Comparison of ENCODE assay signal across 8 cellular contexts in the genomic region with DNA sequence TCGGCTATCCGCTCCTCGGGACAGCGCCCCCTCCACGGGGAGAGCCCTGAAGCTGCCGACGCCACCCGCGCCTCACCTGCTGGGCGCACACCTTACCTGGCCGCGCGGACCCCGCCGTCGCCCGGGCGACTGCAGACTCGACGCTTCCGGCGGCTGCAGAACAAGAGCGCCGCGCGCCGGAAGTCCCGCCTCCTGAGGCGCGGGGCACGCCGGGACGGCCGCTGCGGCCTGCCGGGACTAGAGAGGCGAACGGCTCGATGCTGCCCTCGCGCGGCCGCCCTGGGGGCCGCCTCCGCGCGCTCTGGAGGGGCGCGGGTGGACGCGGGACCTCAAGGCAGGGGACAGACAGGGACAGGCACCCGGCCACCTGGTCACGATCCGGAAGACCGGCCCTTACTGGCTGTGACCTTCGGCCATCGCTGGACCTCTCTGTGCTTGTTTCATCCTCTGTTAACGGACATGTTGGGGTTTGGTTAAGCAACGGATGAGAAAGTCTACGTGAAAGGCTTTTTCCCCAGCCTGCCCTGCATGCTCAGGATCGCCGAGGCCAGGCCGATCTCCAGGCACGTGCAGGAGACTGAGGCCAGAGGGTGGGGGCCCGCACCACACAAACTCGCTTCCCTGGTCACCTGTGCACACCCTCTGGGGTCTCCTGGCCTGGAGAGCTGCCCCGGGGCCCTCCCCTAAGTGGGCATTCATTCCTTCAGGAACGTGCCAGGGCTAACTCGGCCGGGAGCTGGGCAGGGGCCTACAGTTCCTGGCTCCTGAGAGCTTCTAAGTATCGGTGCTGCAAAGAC. TPM values are rescaled to one million over a fixed set of nuclear protein-coding genes. Genes with fewer than 3 reads are reported as not detected.
DNase-seq lines count a peak whose midpoint lies in the region; ATAC-seq and TF ChIP-seq lines count a peak whose summit lies in the region.

A gene with protein sequence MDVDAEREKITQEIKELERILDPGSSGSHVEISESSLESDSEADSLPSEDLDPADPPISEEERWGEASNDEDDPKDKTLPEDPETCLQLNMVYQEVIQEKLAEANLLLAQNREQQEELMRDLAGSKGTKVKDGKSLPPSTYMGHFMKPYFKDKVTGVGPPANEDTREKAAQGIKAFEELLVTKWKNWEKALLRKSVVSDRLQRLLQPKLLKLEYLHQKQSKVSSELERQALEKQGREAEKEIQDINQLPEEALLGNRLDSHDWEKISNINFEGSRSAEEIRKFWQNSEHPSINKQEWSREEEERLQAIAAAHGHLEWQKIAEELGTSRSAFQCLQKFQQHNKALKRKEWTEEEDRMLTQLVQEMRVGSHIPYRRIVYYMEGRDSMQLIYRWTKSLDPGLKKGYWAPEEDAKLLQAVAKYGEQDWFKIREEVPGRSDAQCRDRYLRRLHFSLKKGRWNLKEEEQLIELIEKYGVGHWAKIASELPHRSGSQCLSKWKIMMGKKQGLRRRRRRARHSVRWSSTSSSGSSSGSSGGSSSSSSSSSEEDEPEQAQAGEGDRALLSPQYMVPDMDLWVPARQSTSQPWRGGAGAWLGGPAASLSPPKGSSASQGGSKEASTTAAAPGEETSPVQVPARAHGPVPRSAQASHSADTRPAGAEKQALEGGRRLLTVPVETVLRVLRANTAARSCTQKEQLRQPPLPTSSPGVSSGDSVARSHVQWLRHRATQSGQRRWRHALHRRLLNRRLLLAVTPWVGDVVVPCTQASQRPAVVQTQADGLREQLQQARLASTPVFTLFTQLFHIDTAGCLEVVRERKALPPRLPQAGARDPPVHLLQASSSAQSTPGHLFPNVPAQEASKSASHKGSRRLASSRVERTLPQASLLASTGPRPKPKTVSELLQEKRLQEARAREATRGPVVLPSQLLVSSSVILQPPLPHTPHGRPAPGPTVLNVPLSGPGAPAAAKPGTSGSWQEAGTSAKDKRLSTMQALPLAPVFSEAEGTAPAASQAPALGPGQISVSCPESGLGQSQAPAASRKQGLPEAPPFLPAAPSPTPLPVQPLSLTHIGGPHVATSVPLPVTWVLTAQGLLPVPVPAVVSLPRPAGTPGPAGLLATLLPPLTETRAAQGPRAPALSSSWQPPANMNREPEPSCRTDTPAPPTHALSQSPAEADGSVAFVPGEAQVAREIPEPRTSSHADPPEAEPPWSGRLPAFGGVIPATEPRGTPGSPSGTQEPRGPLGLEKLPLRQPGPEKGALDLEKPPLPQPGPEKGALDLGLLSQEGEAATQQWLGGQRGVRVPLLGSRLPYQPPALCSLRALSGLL (N-terminal part only) (minus strand): TSS at position 133 of the 797 bp plus-strand sequence. CDS start 1,742 bp downstream, outside the sequence.

- H3K36me3 ChIP-seq in HEK293 (ENCODE audit: control insufficient read depth in 2 of 2, insufficient read depth in 1 of 2, low read length in 2 of 2) (peaks cover 7 to 72% of the 10 kb centered on the region in 2 experiments), SU-DHL-6 (ENCODE audit: low read length) (0 out of 2 replicates have a peak, but pooled peaks cover 3% of the 10 kb centered on the region), heart left ventricle (peaks cover 0 to 62% (median 48%) of the 10 kb centered on the region in 9 donors), trophoblast cell (ENCODE audit: control insufficient read depth in 1 of 2, insufficient read depth in 2 of 2, low read length in 2 of 2) (peaks cover 49 to 53% of the 10 kb centered on the region in 2 experiments), transverse colon (peaks cover 0 to 11% (median 3%) of the 10 kb centered on the region in 4 donors)

- CTCF ChIA-PET in HEK293 (lab: Yijun Ruan, JAX): interaction anchor here (0.5 to 2.6 kb wide), 31 partner anchors 9 to 877 kb away, joined by 3 to 28 read pairs (median 3); a partner anchor contains a TSS

- peak within 1 kb of the TSS; percentile 20 for H3K23ac ChIP-seq in trophoblast cell (ENCODE audit: low read length)

- peak within 1 kb of the TSS; percentile 60 for H2AK5ac ChIP-seq in trophoblast cell (ENCODE audit: low read length)

- H3K4me3 ChIP-seq in HEK293 (ENCODE audit: low read depth, low read length) (peak within 1 kb of the TSS; percentile 91), SU-DHL-6 (ENCODE audit: insufficient read depth, low read length, poor library complexity, severe bottlenecking) (peak within 1 kb of the TSS; percentile 94), heart left ventricle (peak within 1 kb of the TSS; percentile 80 to 100 (median 94)), trophoblast cell (ENCODE audit: low read depth, low read length) (peak within 1 kb of the TSS; percentile 86), transverse colon (peak within 1 kb of the TSS; percentile 70 to 98 (median 94))

- H2BK12ac ChIP-seq in trophoblast cell (ENCODE audit: low read length): peak within 1 kb of the TSS; percentile 53

- DNase-seq in GF-D8 (lab: John Stamatoyannopoulos, UW) (peak; percentile 50), NCI-H1048 (lab: John Stamatoyannopoulos, UW) (peak; percentile 81), heart left ventricle (peak; percentile 87 to 95 (median 88)), trophoblast cell (peak; percentile 90 to 96), transverse colon (peak; percentile 89)
- peak; percentile 95 for DNase-seq in activated naive CD8-positive, alpha-beta T cell treated with anti-CD3 and anti-CD28 coated beads, Interleukin-2, amount 10 ng/mL, durations not matched to agents 7 days and 5 days

- no peak for TF ChIP-seq EP300 in transverse colon (IDR thresholded peaks at IDR 0.05; ENCODE audit: low read depth)

- peaks cover 5% of the 10 kb centered on the region for H3K79me1 ChIP-seq in trophoblast cell (ENCODE audit: low read length)

- intact Hi-C loops in heart left ventricle (cut with DNase I): loop anchor here in 7 of 10 donors (1.0 to 10.0 kb wide), 7 partner anchors 35 to 88 kb away; a partner anchor contains a TSS
- intact Hi-C loops in transverse colon (cut with DNase I; ENCODE audit: low total_unique reads): loop anchor here (10.0 kb wide), 1 partner anchor 65 kb away; no protein-coding TSS in a partner anchor

- H3K4ac ChIP-seq in trophoblast cell (ENCODE audit: low read depth, low read length): peak within 1 kb of the TSS; percentile 80

- ATAC-seq in activated naive CD8-positive, alpha-beta T cell treated with anti-CD3 and anti-CD28 coated beads, Interleukin-2, amount 10 ng/mL, durations not matched to agents 7 days and 5 days (ENCODE audit: low read depth): peak; percentile 59
- ATAC-seq in heart left ventricle: peak; percentile 75 to 94 (median 92)

- H2BK5ac ChIP-seq in trophoblast cell (ENCODE audit: low read depth, low read length, poor library complexity): no peak within 1 kb of the TSS

- TF ChIP-seq POLR2A in heart left ventricle (IDR thresholded peaks at IDR 0.05) (peak in 1 of 2 donors; percentile 70), transverse colon (IDR thresholded peaks at IDR 0.05) (peak; percentile 35)

- H3K18ac ChIP-seq in trophoblast cell (ENCODE audit: low read length): peak within 1 kb of the TSS; percentile 51

- peak within 1 kb of the TSS; percentile 49 for H4K91ac ChIP-seq in trophoblast cell (ENCODE audit: low read depth, low read length)

- in situ Hi-C loops in transverse colon (cut with MboI; ENCODE audit: low pct_ligation_motif_present in 1 of 4, low pct_unique_long_range_greater_than_20kb in 1 of 4, low sequenced_read_pairs in 3 of 4): no loop called here

- H4K8ac ChIP-seq in trophoblast cell (ENCODE audit: low read depth, low read length): peak within 1 kb of the TSS; percentile 95

- POLR2A ChIA-PET in HEK293 (lab: Yijun Ruan, JAX): interaction anchor here (1.2 to 2.6 kb wide), 4 partner anchors 9 to 37 kb away, joined by 5 to 15 read pairs (median 8); no protein-coding TSS in a partner anchor
- POLR2A ChIA-PET in activated naive CD8-positive, alpha-beta T cell treated with anti-CD3 and anti-CD28 coated beads, Interleukin-2, amount 10 ng/mL, durations not matched to agents 7 days and 5 days (lab: Charles Lee): interaction anchor here (0.8 to 1.1 kb wide), 4 partner anchors 9 to 37 kb away, joined by 3 to 5 read pairs (median 3); a partner anchor contains a TSS

- peaks cover 11% of the 10 kb centered on the region; the same call in 1 of the 2 replicates for H3F3A ChIP-seq in SU-DHL-6 (ENCODE audit: insufficient read depth)

- H3K9me3 ChIP-seq in HEK293 (ENCODE audit: control insufficient read depth, insufficient read depth, low read depth, low read length) (no peaks in the 10 kb centered on the region), SU-DHL-6 (ENCODE audit: insufficient read depth, low read length) (no peaks in the 10 kb centered on the region), heart left ventricle (no peaks in the 10 kb centered on the region), trophoblast cell (ENCODE audit: insufficient read depth, low read depth, low read length) (no peaks in the 10 kb centered on the region), transverse colon (no peaks in the 10 kb centered on the region)

- H3K4me1 Mint-ChIP-seq in activated naive CD8-positive, alpha-beta T cell treated with anti-CD3 and anti-CD28 coated beads, Interleukin-2, amount 10 ng/mL, durations not matched to agents 7 days and 5 days: peaks cover 45% of the 10 kb centered on the region

- H3K9me3 Mint-ChIP-seq in activated naive CD8-positive, alpha-beta T cell treated with anti-CD3 and anti-CD28 coated beads, Interleukin-2, amount 10 ng/mL, durations not matched to agents 7 days and 5 days: no peaks in the 10 kb centered on the region

- H3K27me3 ChIP-seq in SU-DHL-6 (ENCODE audit: low read length) (no peaks in the 10 kb centered on the region), heart left ventricle (no peaks in the 10 kb centered on the region), trophoblast cell (ENCODE audit: insufficient read depth, low read length) (no peaks in the 10 kb centered on the region), transverse colon (no peaks in the 10 kb centered on the region)

- WGBS in heart left ventricle, 4 donors: 6 to 14% (median 9%) methylated on average over 23 to 71 of the region's 71 CpGs
- WGBS in trophoblast cell (ENCODE audit: extremely low coverage, insufficient coverage, insufficient read length): no CpG with 5 or more reads among the region's 71 CpGs
- 14% methylated on average over 23 of the region's 71 CpGs; no CpG with 5 or more reads in 1 of the 2 donors for WGBS in transverse colon (ENCODE audit: low coverage in 1 of 2), 2 donors

- no peaks in the 10 kb centered on the region for H3K27me3 Mint-ChIP-seq in activated naive CD8-positive, alpha-beta T cell treated with anti-CD3 and anti-CD28 coated beads, Interleukin-2, amount 10 ng/mL, durations not matched to agents 7 days and 5 days

- H3K4me1 ChIP-seq in HEK293 (ENCODE audit: control insufficient read depth, insufficient read depth, low read length) (no peaks in the 10 kb centered on the region), heart left ventricle (peaks cover 0 to 37% (median 17%) of the 10 kb centered on the region in 12 donors), trophoblast cell (ENCODE audit: control insufficient read depth in 1 of 2, insufficient read depth in 2 of 2, low read length in 2 of 2) (peaks cover 16 to 30% of the 10 kb centered on the region in 2 experiments), transverse colon (peaks cover 10 to 39% (median 31%) of the 10 kb centered on the region in 4 donors)

- H3K14ac ChIP-seq in trophoblast cell (ENCODE audit: low read length): peak within 1 kb of the TSS; percentile 70

- no peaks in the 10 kb centered on the region; the same call in 1 of the 2 replicates for H4K20me1 ChIP-seq in SU-DHL-6 (ENCODE audit: low read depth, low read length)

- H3K27ac ChIP-seq in HEK293 (ENCODE audit: extremely low read depth, low read depth, low read length) (peak within 1 kb of the TSS; percentile 53; the same call in 1 of the 2 replicates), SU-DHL-6 (ENCODE audit: low read depth, low read length) (peak within 1 kb of the TSS; percentile 38), heart left ventricle (peak within 1 kb of the TSS in 9 of 12 donors; percentile 2 to 75 (median 63)), trophoblast cell (ENCODE audit: low read depth, low read length) (peak within 1 kb of the TSS; percentile 74), transverse colon (peak within 1 kb of the TSS; percentile 66 to 81 (median 76))

- H3K79me2 ChIP-seq in SU-DHL-6 (ENCODE audit: insufficient read depth, low read length): peaks cover 22% of the 10 kb centered on the region
- H3K79me2 ChIP-seq in trophoblast cell (ENCODE audit: control insufficient read depth, insufficient read depth, low read length, poor library complexity): peaks cover 9% of the 10 kb centered on the region

- H3K27ac Mint-ChIP-seq in activated naive CD8-positive, alpha-beta T cell treated with anti-CD3 and anti-CD28 coated beads, Interleukin-2, amount 10 ng/mL, durations not matched to agents 7 days and 5 days: peak within 1 kb of the TSS; percentile 68

- TF ChIP-seq CTCF in HEK293 (tag by site-specific recombination; IDR thresholded peaks at IDR 0.05) (peak; percentile 76), SU-DHL-6 (IDR thresholded peaks at IDR 0.05; ENCODE audit: insufficient read depth, low read length, poor library complexity, severe bottlenecking) (peak; percentile 77), heart left ventricle (IDR thresholded peaks at IDR 0.05) (peak; percentile 78 to 99 (median 98)), transverse colon (IDR thresholded peaks at IDR 0.05) (peak; percentile 74 to 98 (median 90))

- H3K4me3 Mint-ChIP-seq in activated naive CD8-positive, alpha-beta T cell treated with anti-CD3 and anti-CD28 coated beads, Interleukin-2, amount 10 ng/mL, durations not matched to agents 7 days and 5 days: peak within 1 kb of the TSS; percentile 84

- H2AFZ ChIP-seq in SU-DHL-6 (ENCODE audit: low read depth, low read length, severe bottlenecking) (peak within 1 kb of the TSS; percentile 32), trophoblast cell (ENCODE audit: insufficient read depth, low read length, poor library complexity) (peak within 1 kb of the TSS; percentile 68)

- peak within 1 kb of the TSS; percentile 79 for H3K4me2 ChIP-seq in SU-DHL-6 (ENCODE audit: low read depth, low read length, poor library complexity, severe bottlenecking)
- H3K4me2 ChIP-seq in trophoblast cell (ENCODE audit: low read length): peak within 1 kb of the TSS; percentile 99

- H3K9ac ChIP-seq in SU-DHL-6 (ENCODE audit: low read length) (peak within 1 kb of the TSS; percentile 90), trophoblast cell (ENCODE audit: low read length) (peak within 1 kb of the TSS; percentile 89)

- peak within 1 kb of the TSS; percentile 89 for H4K12ac ChIP-seq in trophoblast cell (ENCODE audit: low read depth, low read length)

- H2BK120ac ChIP-seq in trophoblast cell (ENCODE audit: insufficient read depth, low read length, poor library complexity): peak within 1 kb of the TSS; percentile 37

- H3K9me2 ChIP-seq in SU-DHL-6 (replicated peaks; ENCODE audit: insufficient read depth, low read length): no peaks in the 10 kb centered on the region

- H3K36me3 Mint-ChIP-seq in activated naive CD8-positive, alpha-beta T cell treated with anti-CD3 and anti-CD28 coated beads, Interleukin-2, amount 10 ng/mL, durations not matched to agents 7 days and 5 days: peaks cover 20% of the 10 kb centered on the region

RNA-seq across cellular contexts. Expression of the gene that starts here (rescaled TPM):
- 1 to 10 TPM; 9.6 to 9.9 TPM for total RNA-seq in activated naive CD8-positive, alpha-beta T cell treated with anti-CD3 and anti-CD28 coated beads, Interleukin-2, amount 10 ng/mL, durations not matched to agents 7 days and 5 days
- total RNA-seq in heart left ventricle: 1 to 10 TPM; 3.1 to 7.8 (median 4.5) TPM
- polyA plus RNA-seq in heart left ventricle: 1 to 10 TPM; 4.0 to 4.3 TPM
- polyA plus RNA-seq in trophoblast cell (2013): 6.8 and 7.2 TPM in 2 replicates
- 10 to 100 TPM in 2 of 4 donors, 1 to 10 TPM in 2; 6.0 to 14.5 (median 10.1) TPM for total RNA-seq in transverse colon

Comparison
In these comparisons a context has a peak if more than half of its experiments do, and no peak if none do; other contexts are left out.
1. Peak in every context shown above with its lines: DNase-seq, ATAC-seq, H3K4me3 ChIP-seq and H3K27ac ChIP-seq.